Comparison of ENCODE assay signal across 7 cellular contexts in genomic region chr12:25463521-25463920, GRCh38.
"Had no signal": no experiment of that assay in that cellular context is flagged by ENCODE, and none has a peak within 500 bp of the region (broad histone marks: within the 10 kb centered on the region; RNA-seq: fewer than 3 reads in every experiment).

No MANE protein-coding gene starts in this region.

- DNase-seq: IMR-90, KBM-7, KG1 had no signal

- FAIRE-seq: HTR-8/SVneo, K562 had no signal

- H3K4me3 Mint-ChIP-seq: IgD-negative memory B cell had no signal

- H3K36me3 Mint-ChIP-seq: IgD-negative memory B cell had no signal

- H3K27ac Mint-ChIP-seq: IgD-negative memory B cell had no signal

- H3K4me3 ChIP-seq: K562 had no signal

- ATAC-seq: K562 had no signal

- H3K27ac ChIP-seq: HL-60 had no signal
